12 cellular contexts compared by ENCODE assay signal in genomic region chr1:207754942-207755689, GRCh38. TPM values are rescaled to one million over a fixed set of nuclear protein-coding genes. Genes with fewer than 3 reads are reported as not detected.
DNase-seq lines count a peak whose midpoint lies in the region; ATAC-seq and TF ChIP-seq lines count a peak whose summit lies in the region.
"Had no signal": no experiment of that assay in that cellular context is flagged by ENCODE, and none has a peak within 500 bp of the region (broad histone marks: within the 10 kb centered on the region; RNA-seq: fewer than 3 reads in every experiment).

No MANE protein-coding gene starts in this region.

- 73 to 76% methylated on average over 7 of the region's 7 CpGs for WGBS in aorta, 2 donors

- no TSS peak for BruUV-seq in OCI-LY7 (replicated peaks; lab: Mats Ljungman, UMichigan)

- H3K27ac Mint-ChIP-seq in activated naive CD4-positive, alpha-beta T cell treated with anti-CD3 and anti-CD28 coated beads, Interleukin-2, amount 50 U/mL, for 24 hours: peak overlapping the region; percentile 4

- peaks cover 11% of the 10 kb centered on the region for H3K36me3 Mint-ChIP-seq in activated naive CD4-positive, alpha-beta T cell treated with anti-CD3 and anti-CD28 coated beads, Interleukin-2, amount 50 U/mL, for 24 hours

- no peaks in the 10 kb centered on the region for H3K9me2 ChIP-seq in OCI-LY7 (ENCODE audit: insufficient read depth, low read length)

- DNase-seq in activated naive CD4-positive, alpha-beta T cell (lab: John Stamatoyannopoulos, UW): no peak
- DNase-seq in OCI-LY7 (ENCODE audit: low spot score): no peak
- no peak for DNase-seq in epithelial cell of prostate (ENCODE audit: low read depth, low spot score)
- no peak for DNase-seq in left cardiac atrium
- no peak for DNase-seq in aorta
- DNase-seq: hippocampal formation had no signal

- H4K20me1 ChIP-seq in OCI-LY7 (ENCODE audit: insufficient read depth, low read length): peaks cover 33% of the 10 kb centered on the region; the same call in 1 of the 2 replicates

- intact Hi-C loops in OCI-LY7 (cut with micrococcal nuclease; ENCODE audit: unreplicated experiment) (loop anchor here (5.0 kb wide), 1 partner anchor 112 kb away; no protein-coding TSS in a partner anchor), left cardiac atrium (cut with DNase I) (no loop called here), aorta (cut with DNase I) (loop anchor here in 1 of 2 donors (5.0 kb wide), 1 partner anchor 42 kb away; no protein-coding TSS in a partner anchor)

- peaks cover 83% of the 10 kb centered on the region for H3K79me2 ChIP-seq in OCI-LY7 (ENCODE audit: insufficient read depth, low read depth, low read length)

- CTCF ChIA-PET in OCI-LY7 (lab: Charles Lee; ENCODE audit: unreplicated experiment): no interaction called here

- peaks cover 63% of the 10 kb centered on the region for H3K4me1 Mint-ChIP-seq in activated naive CD4-positive, alpha-beta T cell treated with anti-CD3 and anti-CD28 coated beads, Interleukin-2, amount 50 U/mL, for 24 hours

- no peaks in the 10 kb centered on the region for H3K9me3 Mint-ChIP-seq in activated naive CD4-positive, alpha-beta T cell treated with anti-CD3 and anti-CD28 coated beads, Interleukin-2, amount 50 U/mL, for 24 hours
- H3K9me3 Mint-ChIP-seq: activated naive CD4-positive, alpha-beta T cell treated with anti-CD3 and anti-CD28 coated beads, Interleukin-2, amount 50 U/mL, for 72 hours had no signal

- H2AFZ ChIP-seq in OCI-LY7 (ENCODE audit: low read length): no peak overlapping the region

- ATAC-seq in HG02759 (IDR thresholded peaks at IDR 0.05; ENCODE audit: unreplicated experiment): no peak
- ATAC-seq in left cardiac atrium: no peak
- no peak for ATAC-seq in aorta (ENCODE audit: low FRiP score)
- ATAC-seq: activated naive CD4-positive, alpha-beta T cell treated with anti-CD3 and anti-CD28 coated beads, Interleukin-2, amount 50 U/mL, for 72 hours had no signal

- TF ChIP-seq CTCF in OCI-LY7 (conservative IDR thresholded peaks at IDR 0.05; ENCODE audit: low read length): no peak

- H3K4me3 ChIP-seq in OCI-LY7 (ENCODE audit: low read depth, low read length, poor library complexity, severe bottlenecking): peak overlapping the region; percentile 98
- H3K4me3 ChIP-seq in subcutaneous abdominal adipose tissue (ENCODE audit: low read depth in 1 of 5, low read length in 5 of 5): no peak overlapping the region
- no peak overlapping the region for H3K4me3 ChIP-seq in aorta (ENCODE audit: low read length in 2 of 2)
- H3K4me3 ChIP-seq: BLaER1 had no signal

- POLR2A ChIA-PET in OCI-LY7 (lab: Charles Lee): interaction anchor here (0.6 to 1.4 kb wide), 5 partner anchors 17 to 276 kb away, joined by 3 to 5 read pairs (median 3); no protein-coding TSS in a partner anchor

- H3K27me3 ChIP-seq in subcutaneous abdominal adipose tissue (ENCODE audit: control insufficient read depth in 5 of 5, insufficient read depth in 4 of 5, low read length in 5 of 5) (no peaks in the 10 kb centered on the region), aorta (ENCODE audit: control insufficient read depth in 1 of 2, insufficient read depth in 2 of 2, low read length in 1 of 2) (no peaks in the 10 kb centered on the region)
- H3K27me3 ChIP-seq: BLaER1 had no signal

- H3K4me3 Mint-ChIP-seq in activated naive CD4-positive, alpha-beta T cell treated with anti-CD3 and anti-CD28 coated beads, Interleukin-2, amount 50 U/mL, for 24 hours: no peak overlapping the region

- H3K4me2 ChIP-seq in OCI-LY7 (ENCODE audit: low read length): peak overlapping the region; percentile 90

- H3K36me3 ChIP-seq in OCI-LY7 (ENCODE audit: insufficient read depth, low read length): peaks cover 50% of the 10 kb centered on the region
- H3K36me3 ChIP-seq in subcutaneous abdominal adipose tissue (ENCODE audit: control insufficient read depth in 5 of 5, insufficient read depth in 5 of 5, low read length in 5 of 5): peaks cover 16 to 32% (median 23%) of the 10 kb centered on the region in 5 donors
- H3K36me3 ChIP-seq in aorta (ENCODE audit: control insufficient read depth in 1 of 2, insufficient read depth in 2 of 2, low read length in 1 of 2): peaks cover 1 to 2% of the 10 kb centered on the region in 2 donors

- H3K9me3 ChIP-seq in OCI-LY7 (ENCODE audit: low read length) (no peaks in the 10 kb centered on the region), subcutaneous abdominal adipose tissue (ENCODE audit: control insufficient read depth in 5 of 5, low read length in 5 of 5) (no peaks in the 10 kb centered on the region), aorta (ENCODE audit: control insufficient read depth, low read length) (no peaks in the 10 kb centered on the region)
- H3K9me3 ChIP-seq: BLaER1 had no signal

- H3K9ac ChIP-seq in subcutaneous abdominal adipose tissue (ENCODE audit: low read length in 5 of 5): peak overlapping the region in 2 of 5 donors; percentile 19 to 64
- H3K9ac ChIP-seq: BLaER1 had no signal

- H3K27ac ChIP-seq in OCI-LY7 (ENCODE audit: low read depth, low read length, poor library complexity, severe bottlenecking) (no peak overlapping the region), epithelial cell of prostate (peak overlapping the region; percentile 70), subcutaneous abdominal adipose tissue (ENCODE audit: low read depth, low read length) (peak overlapping the region; percentile 98), aorta (ENCODE audit: low read depth in 1 of 2, low read length in 2 of 2) (no peak overlapping the region)
- H3K27ac ChIP-seq: BLaER1, RWPE1 had no signal

- no peaks in the 10 kb centered on the region for H3K27me3 Mint-ChIP-seq in activated naive CD4-positive, alpha-beta T cell treated with anti-CD3 and anti-CD28 coated beads, Interleukin-2, amount 50 U/mL, for 24 hours

- H3K4me1 ChIP-seq in OCI-LY7 (ENCODE audit: insufficient read depth, low read length, poor library complexity, severe bottlenecking): peaks cover 42% of the 10 kb centered on the region
- H3K4me1 ChIP-seq in subcutaneous abdominal adipose tissue (ENCODE audit: control insufficient read depth in 5 of 5, insufficient read depth in 5 of 5, low read length in 5 of 5): peaks cover 11 to 55% (median 47%) of the 10 kb centered on the region in 5 donors
- H3K4me1 ChIP-seq in aorta (ENCODE audit: control insufficient read depth in 1 of 2, insufficient read depth in 2 of 2, low read length in 2 of 2): peaks cover 0 to 4% of the 10 kb centered on the region in 2 donors

RNA-seq across cellular contexts. Expression of gene CD46, which starts 3.3 kb away (rescaled TPM):
- 74.0 and 83.8 TPM in 2 replicates for total RNA-seq in OCI-LY7 (2014; rRNA removed; shearing (Covaris generic))
- total RNA-seq in OCI-LY7 (2022) (83.2 and 132 TPM in 2 replicates), left cardiac atrium (100 to 1,000 TPM; 108 to 110 TPM), aorta (100 to 1,000 TPM; 189 to 210 TPM)
- 100 to 1,000 TPM in 1 of 2 donors, 10 to 100 TPM in 1; 56.3 to 153 TPM for polyA plus RNA-seq in aorta

Comparison
In these comparisons a context has a peak if more than half of its experiments do, and no peak if none do; other contexts are left out.
1. H3K27ac ChIP-seq: peak in epithelial cell of prostate (single experiment) and subcutaneous abdominal adipose tissue (single experiment); none in OCI-LY7 (single experiment) and aorta (0 of 2).